17 cellular contexts compared by ENCODE assay signal in the genomic region with DNA sequence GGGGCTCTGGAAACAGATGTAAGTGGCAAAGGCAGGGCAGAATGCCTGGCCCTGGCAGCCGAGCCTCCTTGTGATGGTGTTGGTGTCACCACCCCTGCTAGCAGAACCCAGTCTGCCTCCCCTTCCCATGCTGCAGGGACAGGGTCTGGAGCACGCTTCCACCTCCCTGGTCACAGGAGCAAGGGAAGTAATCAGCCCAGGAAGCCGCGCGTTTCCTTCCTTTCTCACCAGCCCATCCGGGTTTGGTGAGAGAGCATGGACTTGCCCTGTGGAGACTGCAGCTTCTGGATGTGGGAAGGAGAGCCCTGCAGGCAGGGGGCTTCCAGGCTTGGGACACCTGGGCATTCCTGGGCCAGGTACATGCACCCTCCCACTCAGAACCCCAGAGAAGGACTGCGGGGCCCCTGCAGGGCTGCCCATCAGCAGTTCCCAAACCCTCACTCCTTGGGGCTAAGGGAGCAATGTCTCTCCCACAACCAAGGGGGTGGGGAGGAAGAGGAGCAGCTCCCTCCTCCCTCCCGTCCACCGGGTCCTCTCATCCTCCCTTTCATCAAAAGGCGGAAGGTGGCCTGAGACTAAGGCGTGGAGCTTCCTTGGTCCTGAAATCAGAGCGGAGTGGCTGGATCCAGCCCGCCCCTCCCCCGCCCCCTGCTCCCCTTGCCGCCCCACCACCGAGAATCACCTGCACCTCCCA. TPM values are rescaled to one million over a fixed set of nuclear protein-coding genes. Genes with fewer than 3 reads are reported as not detected.
A peak's percentile ranks its signal among the peaks of the same experiment; 100 is the strongest.
DNase-seq lines count a peak whose midpoint lies in the region; ATAC-seq, FAIRE-seq and TF ChIP-seq lines count a peak whose summit lies in the region.
"Had no signal": no experiment of that assay in that cellular context is flagged by ENCODE, and none has a peak within 500 bp of the region (broad histone marks: within the 10 kb centered on the region; RNA-seq: fewer than 3 reads in every experiment).

No MANE protein-coding gene starts in this region.

- H3F3A ChIP-seq in SK-N-SH (replicated peaks; ENCODE audit: insufficient read depth): no peaks in the 10 kb centered on the region

- in situ Hi-C loops in HepG2 (cut with HindIII; ENCODE audit: extremely low pct_ligation_motif_present, low pct_unique_long_range_greater_than_20kb): no loop called here

- TF ChIP-seq CTCF in liver (IDR thresholded peaks at IDR 0.05; ENCODE audit: low read depth, low read length, missing input control) (no peak), HepG2 (CRISPR knock-in tag; IDR thresholded peaks at IDR 0.05) (no peak), SK-N-SH (IDR thresholded peaks at IDR 0.05) (no peak)

- FAIRE-seq in HepG2 (lab: Jason Lieb, UNC): no peak
- FAIRE-seq: A204.1 had no signal

- H3K4me3 Mint-ChIP-seq in activated CD4-positive, alpha-beta T cell treated with anti-CD3 and anti-CD28 coated beads, Interleukin-2, amount 10 ng/mL, durations not matched to agents 24 days and 14 days: no peak overlapping the region
- H3K4me3 Mint-ChIP-seq: activated naive CD4-positive, alpha-beta T cell treated with anti-CD3 and anti-CD28 coated beads, Interleukin-2, amount 50 U/mL, for 24 hours; T-helper 17 cell had no signal

- H2AFZ ChIP-seq in HepG2 (ENCODE audit: low read length) (no peak overlapping the region), SK-N-SH (ENCODE audit: low read depth) (no peak overlapping the region)

- peaks cover 11% of the 10 kb centered on the region for H3K9me3 Mint-ChIP-seq in activated CD4-positive, alpha-beta T cell treated with anti-CD3 and anti-CD28 coated beads, Interleukin-2, amount 10 ng/mL, durations not matched to agents 24 days and 14 days

- WGBS in liver: 71% methylated on average over 16 of the region's 16 CpGs
- 43% methylated on average over 6 of the region's 16 CpGs for WGBS in HepG2 (ENCODE audit: low lambda C conversion rate)
- WGBS in SK-N-SH (ENCODE audit: low lambda C conversion rate): 83% methylated on average over 7 of the region's 16 CpGs

- no peaks in the 10 kb centered on the region for H3K9me2 ChIP-seq in SK-N-SH

- H3K36me3 ChIP-seq in liver (ENCODE audit: control insufficient read depth in 4 of 4, insufficient read depth in 3 of 4, low read depth in 1 of 4, low read length in 3 of 4) (no peaks in the 10 kb centered on the region), HepG2 (replicated peaks in 1 of 2; ENCODE audit: control insufficient read depth in 1 of 2, insufficient read depth in 2 of 2, low read length in 2 of 2) (no peaks in the 10 kb centered on the region), iPS-15b (ENCODE audit: control insufficient read depth, insufficient read depth, low read length) (no peaks in the 10 kb centered on the region), SK-N-SH (replicated peaks in 1 of 2; ENCODE audit: control insufficient read depth in 1 of 2, insufficient read depth in 2 of 2, low read length in 1 of 2) (no peaks in the 10 kb centered on the region)
- H3K36me3 ChIP-seq: HAP-1 had no signal

- ATAC-seq in HepG2 (no peak), HG03025 (IDR thresholded peaks at IDR 0.05; ENCODE audit: low FRiP score, unreplicated experiment) (no peak)
- ATAC-seq: naive thymus-derived CD4-positive, alpha-beta T cell; T-helper 17 cell had no signal

- H3K4me1 Mint-ChIP-seq in activated CD4-positive, alpha-beta T cell treated with anti-CD3 and anti-CD28 coated beads, Interleukin-2, amount 10 ng/mL, durations not matched to agents 24 days and 14 days: peaks cover 2% of the 10 kb centered on the region

- BruUV-seq in HepG2 (replicated peaks; lab: Mats Ljungman, UMichigan): no TSS peak

- TF ChIP-seq RAD21 in liver (IDR thresholded peaks at IDR 0.05) (no peak), HepG2 (CRISPR knock-in tag; IDR thresholded peaks at IDR 0.05) (no peak), SK-N-SH (IDR thresholded peaks at IDR 0.05; ENCODE audit: low read length) (no peak)

- TF ChIP-seq EP300 in HepG2 (IDR thresholded peaks at IDR 0.05; ENCODE audit: low read depth in 2 of 2, low read length in 2 of 2): no peak
- TF ChIP-seq EP300 in HepG2 (CRISPR knock-in tag; IDR thresholded peaks at IDR 0.05; ENCODE audit: borderline replicate concordance): no peak
- TF ChIP-seq EP300 in SK-N-SH (IDR thresholded peaks at IDR 0.05; ENCODE audit: borderline replicate concordance in 1 of 2, low read depth in 1 of 2, low read length in 1 of 2): no peak

- H3K4me1 ChIP-seq in liver (ENCODE audit: control insufficient read depth in 4 of 4, insufficient read depth in 4 of 4, low read length in 3 of 4): peaks cover 2 to 28% (median 15%) of the 10 kb centered on the region in 4 donors
- H3K4me1 ChIP-seq in HepG2 (ENCODE audit: insufficient read depth, low read length): peaks cover 54% of the 10 kb centered on the region
- peaks cover 28% of the 10 kb centered on the region for H3K4me1 ChIP-seq in iPS-15b (ENCODE audit: control insufficient read depth, insufficient read depth, low read length)
- peaks cover 6 to 11% of the 10 kb centered on the region in 2 experiments; a peak in 2 of 4 replicates for H3K4me1 ChIP-seq in SK-N-SH (ENCODE audit: control insufficient read depth in 1 of 2, insufficient read depth in 2 of 2, low read depth in 1 of 2, low read length in 1 of 2)

- peaks cover 1% of the 10 kb centered on the region for H3K27me3 Mint-ChIP-seq in activated CD4-positive, alpha-beta T cell treated with anti-CD3 and anti-CD28 coated beads, Interleukin-2, amount 10 ng/mL, durations not matched to agents 24 days and 14 days
- H3K27me3 Mint-ChIP-seq: activated naive CD4-positive, alpha-beta T cell treated with anti-CD3 and anti-CD28 coated beads, Interleukin-2, amount 50 U/mL, for 24 hours; naive thymus-derived CD4-positive, alpha-beta T cell; T-helper 17 cell had no signal

- peak overlapping the region in 1 of 3 donors; percentile 6 for H3K4me3 ChIP-seq in liver (ENCODE audit: low read depth in 1 of 3, low read length in 3 of 3)
- no peak overlapping the region for H3K4me3 ChIP-seq in HepG2 (replicated peaks in 1 of 3; ENCODE audit: insufficient read depth in 1 of 3, low read depth in 2 of 3, low read length in 3 of 3)
- H3K4me3 ChIP-seq in iPS-15b (ENCODE audit: low read depth, low read length): no peak overlapping the region
- no peak overlapping the region for H3K4me3 ChIP-seq in SK-N-SH (ENCODE audit: low read depth in 2 of 2, low read length in 1 of 2)
- H3K4me3 ChIP-seq: HAP-1 had no signal

- peaks cover 3% of the 10 kb centered on the region for H3K36me3 Mint-ChIP-seq in activated CD4-positive, alpha-beta T cell treated with anti-CD3 and anti-CD28 coated beads, Interleukin-2, amount 10 ng/mL, durations not matched to agents 24 days and 14 days (ENCODE audit: low read depth)

- no peak for TF ChIP-seq POLR2A in HepG2 (IDR thresholded peaks at IDR 0.05; ENCODE audit: insufficient read depth in 1 of 2, low read depth in 2 of 2, low read length in 2 of 2)

- POLR2A ChIA-PET in HepG2 (lab: Yijun Ruan, JAX): no interaction called here
- POLR2A ChIA-PET in SK-N-SH (lab: Yijun Ruan, JAX): no interaction called here

- no peaks in the 10 kb centered on the region for H3K79me2 ChIP-seq in HepG2 (ENCODE audit: insufficient read depth, low read length)
- H3K79me2 ChIP-seq in SK-N-SH (ENCODE audit: insufficient read depth): no peaks in the 10 kb centered on the region

- H3K4me2 ChIP-seq in HepG2 (ENCODE audit: low read depth, low read length) (no peak overlapping the region), SK-N-SH (no peak overlapping the region)

- intact Hi-C loops in HepG2 (cut with micrococcal nuclease; ENCODE audit: unreplicated experiment): no loop called here
- intact Hi-C loops in posterior vena cava (cut with DNase I): no loop called here
- intact Hi-C loops in activated CD4-positive, alpha-beta T cell treated with anti-CD3 and anti-CD28 coated beads, Interleukin-2, amount 10 ng/mL, durations not matched to agents 24 days and 14 days (cut with micrococcal nuclease): no loop called here

- no peaks in the 10 kb centered on the region for H3K27me3 ChIP-seq in liver (ENCODE audit: control insufficient read depth in 4 of 4, insufficient read depth in 4 of 4, low read length in 3 of 4)
- H3K27me3 ChIP-seq in HepG2 (ENCODE audit: control insufficient read depth in 1 of 2, insufficient read depth in 2 of 2, low read length in 2 of 2): peaks cover 6 to 56% of the 10 kb centered on the region in 2 experiments
- no peaks in the 10 kb centered on the region for H3K27me3 ChIP-seq in iPS-15b (ENCODE audit: control insufficient read depth, insufficient read depth, low read length)
- H3K27me3 ChIP-seq in SK-N-SH (ENCODE audit: insufficient read depth): no peaks in the 10 kb centered on the region

- H3K27ac ChIP-seq in liver (ENCODE audit: low read depth in 1 of 2, low read length in 2 of 2): peak overlapping the region in 1 of 2 donors; percentile 36
- no peak overlapping the region for H3K27ac ChIP-seq in HepG2 (ENCODE audit: extremely low read length, insufficient read depth, low read length)
- H3K27ac ChIP-seq in SK-N-SH (ENCODE audit: low read depth in 2 of 2, low read length in 1 of 2): no peak overlapping the region

- CTCF ChIA-PET in HepG2 (lab: Yijun Ruan, JAX; ENCODE audit: low intra/inter-chr PET ratio, low total read pairs): no interaction called here
- CTCF ChIA-PET in SK-N-SH (lab: Yijun Ruan, JAX): interaction anchor here (1.4 to 2.6 kb wide), 3 partner anchors 9 to 16 kb away, joined by 6 to 9 read pairs (median 7); no protein-coding TSS in a partner anchor

- H3K27ac Mint-ChIP-seq in activated CD4-positive, alpha-beta T cell treated with anti-CD3 and anti-CD28 coated beads, Interleukin-2, amount 10 ng/mL, durations not matched to agents 24 days and 14 days: no peak overlapping the region
- H3K27ac Mint-ChIP-seq: activated naive CD4-positive, alpha-beta T cell treated with anti-CD3 and anti-CD28 coated beads, Interleukin-2, amount 50 U/mL, for 24 hours had no signal

- DNase-seq in HepG2 (ENCODE audit: low spot score): no peak
- DNase-seq in posterior vena cava (ENCODE audit: low spot score): peak; percentile 78
- DNase-seq in activated CD4-positive, alpha-beta T cell treated with anti-CD3 and anti-CD28 coated beads, Interleukin-2, amount 10 ng/mL, durations not matched to agents 24 days and 14 days: no peak
- DNase-seq in NCI-H2107 treated with DMSO at 0.1 percent for 48 hours (lab: John Stamatoyannopoulos, UW; ENCODE audit: unreplicated experiment): no peak
- DNase-seq in SK-N-SH: no peak
- DNase-seq: Caco-2; hippocampal formation; naive thymus-derived CD4-positive, alpha-beta T cell; NCI-H2029; T-helper 17 cell had no signal

- H4K20me1 ChIP-seq in HepG2 (ENCODE audit: insufficient read depth, low read length) (no peaks in the 10 kb centered on the region), SK-N-SH (ENCODE audit: insufficient read depth) (no peaks in the 10 kb centered on the region)

- H3K9me3 ChIP-seq in liver (ENCODE audit: control insufficient read depth in 4 of 4, low read length in 3 of 4) (no peaks in the 10 kb centered on the region), HepG2 (ENCODE audit: low read length) (no peaks in the 10 kb centered on the region), iPS-15b (ENCODE audit: control insufficient read depth, insufficient read depth, low read length) (peaks cover 10% of the 10 kb centered on the region), SK-N-SH (no peaks in the 10 kb centered on the region)

- H3K9ac ChIP-seq in liver (ENCODE audit: low read depth in 1 of 2, low read length in 2 of 2) (peak overlapping the region in 1 of 2 donors; percentile 43), HepG2 (ENCODE audit: insufficient read depth, low read depth, low read length) (no peak overlapping the region), iPS-15b (ENCODE audit: low read depth, low read length) (peak overlapping the region; percentile 51), SK-N-SH (no peak overlapping the region)

RNA-seq across cellular contexts. Expression of a gene that starts 1.8 kb away (rescaled TPM):
- 10 to 100 TPM; 11.0 to 12.1 TPM for total RNA-seq in liver
- 1 to 10 TPM; 1.7 to 6.2 TPM for polyA plus RNA-seq in liver
- 0.04 TPM in 1 of 2 replicates, not detected in the other for total RNA-seq in HepG2 (2016; rRNA removed; fragmentation: Illumina TruSeq; extraction: Trizol)
- total RNA-seq in HepG2 (2016; cell fraction: cytosol; rRNA removed; fragmentation: Illumina TruSeq; extraction: Trizol; ENCODE audit: low read depth): not detected in 2 replicates
- total RNA-seq in HepG2 (2016; cell fraction: insoluble cytoplasmic fraction; rRNA removed; fragmentation: Illumina TruSeq; extraction: Trizol): not detected in 2 replicates
- total RNA-seq in HepG2 (2016; cell fraction: membrane; rRNA removed; fragmentation: Illumina TruSeq; extraction: Trizol): not detected in 2 replicates
- total RNA-seq in HepG2 (2016; cell fraction: nucleus; rRNA removed; fragmentation: Illumina TruSeq; extraction: Trizol): not detected in 2 replicates
- 0.03 TPM in 1 of 2 replicates, not detected in the other for polyA plus RNA-seq in HepG2 (2011; rRNA removed)
- polyA plus RNA-seq in HepG2 (2011; cell fraction: cytosol; rRNA removed): 0.01 and 0.04 TPM in 2 replicates
- polyA plus RNA-seq in HepG2 (2011; cell fraction: nucleus; rRNA removed): 0.07 and 0.13 TPM in 2 replicates
- polyA plus RNA-seq in HepG2 (2012): 0.19 and 0.20 TPM in 2 replicates
- polyA plus RNA-seq in HepG2 (2016; cell fraction: cytosol; fragmentation: Illumina TruSeq; extraction: Trizol; ENCODE audit: low read depth): not detected in 2 replicates
- polyA plus RNA-seq in HepG2 (2016; cell fraction: insoluble cytoplasmic fraction; fragmentation: Illumina TruSeq; extraction: Trizol; ENCODE audit: low read depth): not detected in 2 replicates
- 0.07 TPM in 1 of 2 replicates, not detected in the other for polyA plus RNA-seq in HepG2 (2016; cell fraction: membrane; fragmentation: Illumina TruSeq; extraction: Trizol; ENCODE audit: low read depth)
- not detected in 2 replicates for polyA plus RNA-seq in HepG2 (2016; cell fraction: nucleus; fragmentation: Illumina TruSeq; extraction: Trizol; ENCODE audit: insufficient read depth, low read depth)
- polyA minus RNA-seq in HepG2 (2011; rRNA and poly(A)+ RNA removed; ENCODE audit: low replicate concordance): 0.04 and 0.70 TPM in 2 replicates
- polyA minus RNA-seq in HepG2 (2011; cell fraction: cytosol; rRNA and poly(A)+ RNA removed): not detected in 2 replicates
- not detected in 2 replicates for polyA minus RNA-seq in HepG2 (2011; cell fraction: nucleus; rRNA and poly(A)+ RNA removed)
- 10 to 100 TPM; 46.6 to 57.0 TPM for total RNA-seq in posterior vena cava
- not detected in 2 replicates for total RNA-seq in activated CD4-positive, alpha-beta T cell treated with anti-CD3 and anti-CD28 coated beads, Interleukin-2, amount 10 ng/mL, durations not matched to agents 24 days and 14 days
- polyA plus RNA-seq in SK-N-SH (2012; rRNA removed): 0.02 and 0.05 TPM in 2 replicates
- not detected in 2 replicates for polyA plus RNA-seq in SK-N-SH (2012; cell fraction: cytosol; rRNA removed)
- 0.01 and 0.06 TPM in 2 replicates for polyA plus RNA-seq in SK-N-SH (2012; cell fraction: nucleus; rRNA removed)
- total RNA-seq: activated CD8-positive, alpha-beta memory T cell treated with anti-CD3 and anti-CD28 coated beads for 36 hours had no signal

RNA-seq across cellular contexts. Expression of a gene that starts 2.8 kb away (rescaled TPM):
- total RNA-seq in liver (1 to 10 TPM in 1 of 2 donors, under 1 TPM in 1; 0.84 to 1.2 TPM), HepG2 (2016; rRNA removed; fragmentation: Illumina TruSeq; extraction: Trizol) (0.22 TPM in 1 of 2 replicates, not detected in the other), posterior vena cava (10 to 100 TPM; 55.9 to 61.1 TPM)
- polyA plus RNA-seq in liver (1 to 10 TPM; 2.1 to 2.6 TPM), HepG2 (2011; rRNA removed) (0.86 and 0.91 TPM in 2 replicates), SK-N-SH (2012; rRNA removed) (3.8 and 4.3 TPM in 2 replicates)
- not detected in 2 replicates for total RNA-seq in HepG2 (2016; cell fraction: cytosol; rRNA removed; fragmentation: Illumina TruSeq; extraction: Trizol; ENCODE audit: low read depth)
- not detected in 2 replicates for total RNA-seq in HepG2 (2016; cell fraction: insoluble cytoplasmic fraction; rRNA removed; fragmentation: Illumina TruSeq; extraction: Trizol)
- not detected in 2 replicates for total RNA-seq in HepG2 (2016; cell fraction: membrane; rRNA removed; fragmentation: Illumina TruSeq; extraction: Trizol)
- total RNA-seq in HepG2 (2016; cell fraction: nucleus; rRNA removed; fragmentation: Illumina TruSeq; extraction: Trizol): not detected in 2 replicates
- polyA plus RNA-seq in HepG2 (2011; cell fraction: cytosol; rRNA removed): 1.1 and 1.8 TPM in 2 replicates
- 1.2 and 1.8 TPM in 2 replicates for polyA plus RNA-seq in HepG2 (2011; cell fraction: nucleus; rRNA removed)
- 0.32 TPM in 1 of 2 replicates, not detected in the other for polyA plus RNA-seq in HepG2 (2012)
- 0.33 and 0.71 TPM in 2 replicates for polyA plus RNA-seq in HepG2 (2016; cell fraction: cytosol; fragmentation: Illumina TruSeq; extraction: Trizol; ENCODE audit: low read depth)
- polyA plus RNA-seq in HepG2 (2016; cell fraction: insoluble cytoplasmic fraction; fragmentation: Illumina TruSeq; extraction: Trizol; ENCODE audit: low read depth): not detected in 2 replicates
- 0.30 and 0.38 TPM in 2 replicates for polyA plus RNA-seq in HepG2 (2016; cell fraction: membrane; fragmentation: Illumina TruSeq; extraction: Trizol; ENCODE audit: low read depth)
- polyA plus RNA-seq in HepG2 (2016; cell fraction: nucleus; fragmentation: Illumina TruSeq; extraction: Trizol; ENCODE audit: insufficient read depth, low read depth): not detected in 2 replicates
- 0.56 and 4.7 TPM in 2 replicates for polyA minus RNA-seq in HepG2 (2011; rRNA and poly(A)+ RNA removed; ENCODE audit: low replicate concordance)
- 0.79 and 1.4 TPM in 2 replicates for polyA minus RNA-seq in HepG2 (2011; cell fraction: cytosol; rRNA and poly(A)+ RNA removed)
- polyA minus RNA-seq in HepG2 (2011; cell fraction: nucleus; rRNA and poly(A)+ RNA removed): not detected in 2 replicates
- 0.44 TPM in 1 of 2 replicates, not detected in the other for total RNA-seq in activated CD4-positive, alpha-beta T cell treated with anti-CD3 and anti-CD28 coated beads, Interleukin-2, amount 10 ng/mL, durations not matched to agents 24 days and 14 days
- polyA plus RNA-seq in SK-N-SH (2012; cell fraction: cytosol; rRNA removed): 2.3 and 3.1 TPM in 2 replicates
- polyA plus RNA-seq in SK-N-SH (2012; cell fraction: nucleus; rRNA removed): 5.2 and 6.0 TPM in 2 replicates
- total RNA-seq: activated CD8-positive, alpha-beta memory T cell treated with anti-CD3 and anti-CD28 coated beads for 36 hours; T-helper 17 cell had no signal
- polyA plus RNA-seq: naive thymus-derived CD4-positive, alpha-beta T cell had no signal

RNA-seq across cellular contexts. Expression of a gene that starts 12.6 kb away (rescaled TPM):
- total RNA-seq in liver (10 to 100 TPM in 1 of 2 donors, under 1 TPM in 1; 0.61 to 17.1 TPM), HepG2 (2016; rRNA removed; fragmentation: Illumina TruSeq; extraction: Trizol) (0.40 and 0.44 TPM in 2 replicates), posterior vena cava (100 to 1,000 TPM; 188 to 212 TPM)
- polyA plus RNA-seq in liver (10 to 100 TPM; 54.5 to 96.3 TPM), HepG2 (2011; rRNA removed) (0.13 TPM in 1 of 2 replicates, not detected in the other), SK-N-SH (2012; rRNA removed) (not detected in 2 replicates)
- not detected in 2 replicates for total RNA-seq in HepG2 (2016; cell fraction: cytosol; rRNA removed; fragmentation: Illumina TruSeq; extraction: Trizol; ENCODE audit: low read depth)
- total RNA-seq in HepG2 (2016; cell fraction: insoluble cytoplasmic fraction; rRNA removed; fragmentation: Illumina TruSeq; extraction: Trizol): 0.17 TPM in 1 of 2 replicates, not detected in the other
- 0.41 TPM in 1 of 2 replicates, not detected in the other for total RNA-seq in HepG2 (2016; cell fraction: membrane; rRNA removed; fragmentation: Illumina TruSeq; extraction: Trizol)
- total RNA-seq in HepG2 (2016; cell fraction: nucleus; rRNA removed; fragmentation: Illumina TruSeq; extraction: Trizol): not detected in 2 replicates
- 0.13 TPM in 1 of 2 replicates, not detected in the other for polyA plus RNA-seq in HepG2 (2011; cell fraction: cytosol; rRNA removed)
- polyA plus RNA-seq in HepG2 (2011; cell fraction: nucleus; rRNA removed): not detected in 2 replicates
- polyA plus RNA-seq in HepG2 (2012): not detected in 2 replicates
- 0.27 and 0.36 TPM in 2 replicates for polyA plus RNA-seq in HepG2 (2016; cell fraction: cytosol; fragmentation: Illumina TruSeq; extraction: Trizol; ENCODE audit: low read depth)
- not detected in 2 replicates for polyA plus RNA-seq in HepG2 (2016; cell fraction: insoluble cytoplasmic fraction; fragmentation: Illumina TruSeq; extraction: Trizol; ENCODE audit: low read depth)
- 0.62 and 1.4 TPM in 2 replicates for polyA plus RNA-seq in HepG2 (2016; cell fraction: membrane; fragmentation: Illumina TruSeq; extraction: Trizol; ENCODE audit: low read depth)
- polyA plus RNA-seq in HepG2 (2016; cell fraction: nucleus; fragmentation: Illumina TruSeq; extraction: Trizol; ENCODE audit: insufficient read depth, low read depth): not detected in 2 replicates
- not detected in 2 replicates for polyA minus RNA-seq in HepG2 (2011; rRNA and poly(A)+ RNA removed; ENCODE audit: low replicate concordance)
- polyA minus RNA-seq in HepG2 (2011; cell fraction: cytosol; rRNA and poly(A)+ RNA removed): not detected in 2 replicates
- polyA minus RNA-seq in HepG2 (2011; cell fraction: nucleus; rRNA and poly(A)+ RNA removed): not detected in 2 replicates
- total RNA-seq in activated CD4-positive, alpha-beta T cell treated with anti-CD3 and anti-CD28 coated beads, Interleukin-2, amount 10 ng/mL, durations not matched to agents 24 days and 14 days: not detected in 2 replicates
- not detected in 2 replicates for polyA plus RNA-seq in SK-N-SH (2012; cell fraction: cytosol; rRNA removed)
- polyA plus RNA-seq in SK-N-SH (2012; cell fraction: nucleus; rRNA removed): not detected in 2 replicates
- total RNA-seq: activated CD8-positive, alpha-beta memory T cell treated with anti-CD3 and anti-CD28 coated beads for 36 hours; Caco-2 had no signal

Comparison
In these comparisons a context has a peak if more than half of its experiments do, and no peak if none do; other contexts are left out.
1. RNA of a gene that starts 1.8 kb away (total RNA-seq): 46.6 to 57.0 TPM in posterior vena cava and 11.0 to 12.1 TPM in liver; 0.04 TPM in HepG2 and not detected in activated CD4-positive, alpha-beta T cell treated with anti-CD3 and anti-CD28 coated beads, Interleukin-2, amount 10 ng/mL, durations not matched to agents 24 days and 14 days; every median in the first group is over 10 times any median in the second.
2. RNA of a gene that starts 2.8 kb away (total RNA-seq): 55.9 to 61.1 TPM in posterior vena cava; 0.84 to 1.2 TPM in liver, 0.44 TPM in activated CD4-positive, alpha-beta T cell treated with anti-CD3 and anti-CD28 coated beads, Interleukin-2, amount 10 ng/mL, durations not matched to agents 24 days and 14 days and 0.22 TPM in HepG2; every median in the first group is over 10 times any median in the second.
3. RNA of a gene that starts 12.6 kb away (total RNA-seq): 188 to 212 TPM in posterior vena cava; 0.61 to 17.1 TPM in liver, 0.17 to 0.44 TPM in HepG2 and not detected in activated CD4-positive, alpha-beta T cell treated with anti-CD3 and anti-CD28 coated beads, Interleukin-2, amount 10 ng/mL, durations not matched to agents 24 days and 14 days; every median in the first group is over 10 times any median in the second.